ENCODE assay signal across 17 cellular contexts in genomic region chr17:80636356-80637285, GRCh38.
DNase-seq lines count a peak whose midpoint lies in the region; ATAC-seq and TF ChIP-seq lines count a peak whose summit lies in the region.
"Had no signal": no experiment of that assay in that cellular context is flagged by ENCODE, and none has a peak within 500 bp of the region (broad histone marks: within the 10 kb centered on the region; RNA-seq: fewer than 3 reads in every experiment).

No MANE protein-coding gene starts in this region.

- H3K27ac ChIP-seq in WERI-Rb-1 = no peak overlapping the region
- H3K27ac ChIP-seq: GM23248, right atrium auricular region had no signal

- H3K4me3 ChIP-seq in WERI-Rb-1 (ENCODE audit: low read depth, low read length) = no peak overlapping the region
- H3K4me3 ChIP-seq: GM23248, right atrium auricular region had no signal

- POLR2A ChIA-PET in activated CD4-positive, alpha-beta memory T cell treated with anti-CD3 and anti-CD28 coated beads, Interleukin-2, amount 10 ng/mL, durations not matched to agents 7 days and 5 days (lab: Charles Lee) = no interaction called here

- no peak for TF ChIP-seq CTCF in WERI-Rb-1 (IDR thresholded peaks at IDR 0.05; ENCODE audit: low read depth, low read length)

- H3K4me1 Mint-ChIP-seq in activated naive CD4-positive, alpha-beta T cell treated with anti-CD3 and anti-CD28 coated beads, Interleukin-2, amount 50 U/mL, for 24 hours = peaks cover 73% of the 10 kb centered on the region
- H3K4me1 Mint-ChIP-seq in activated CD4-positive, alpha-beta memory T cell treated with anti-CD3 and anti-CD28 coated beads, Interleukin-2, amount 10 ng/mL, durations not matched to agents 7 days and 5 days = peaks cover 4% of the 10 kb centered on the region
- peaks cover 31% of the 10 kb centered on the region for H3K4me1 Mint-ChIP-seq in stimulated activated naive CD8-positive, alpha-beta T cell treated with anti-CD3 and anti-CD28 coated beads, Interleukin-15, amount 100 ng/mL, for 72 hours

- H3K9me3 Mint-ChIP-seq in activated naive CD4-positive, alpha-beta T cell treated with anti-CD3 and anti-CD28 coated beads, Interleukin-2, amount 50 U/mL, for 24 hours = no peaks in the 10 kb centered on the region
- H3K9me3 Mint-ChIP-seq in activated CD4-positive, alpha-beta memory T cell treated with anti-CD3 and anti-CD28 coated beads, Interleukin-2, amount 10 ng/mL, durations not matched to agents 7 days and 5 days = no peaks in the 10 kb centered on the region
- H3K9me3 Mint-ChIP-seq in stimulated activated naive CD8-positive, alpha-beta T cell treated with anti-CD3 and anti-CD28 coated beads, Interleukin-15, amount 100 ng/mL, for 72 hours = no peaks in the 10 kb centered on the region

- H3K4me3 Mint-ChIP-seq in activated naive CD4-positive, alpha-beta T cell treated with anti-CD3 and anti-CD28 coated beads, Interleukin-2, amount 50 U/mL, for 24 hours = peak overlapping the region; percentile 56
- no peak overlapping the region for H3K4me3 Mint-ChIP-seq in activated CD4-positive, alpha-beta memory T cell treated with anti-CD3 and anti-CD28 coated beads, Interleukin-2, amount 10 ng/mL, durations not matched to agents 7 days and 5 days
- peak overlapping the region in 1 of 2 donors; percentile 28 for H3K4me3 Mint-ChIP-seq in stimulated activated naive CD8-positive, alpha-beta T cell treated with anti-CD3 and anti-CD28 coated beads, Interleukin-15, amount 100 ng/mL, for 72 hours
- H3K4me3 Mint-ChIP-seq: activated CD8-positive, alpha-beta T cell treated with anti-CD3 and anti-CD28 coated beads, Interleukin-2, amount 10 ng/mL, durations not matched to agents 7 days and 5 days had no signal

- peaks cover 7% of the 10 kb centered on the region for H3K36me3 Mint-ChIP-seq in activated naive CD4-positive, alpha-beta T cell treated with anti-CD3 and anti-CD28 coated beads, Interleukin-2, amount 50 U/mL, for 24 hours
- peaks cover 3% of the 10 kb centered on the region for H3K36me3 Mint-ChIP-seq in activated CD4-positive, alpha-beta memory T cell treated with anti-CD3 and anti-CD28 coated beads, Interleukin-2, amount 10 ng/mL, durations not matched to agents 7 days and 5 days (ENCODE audit: low read depth)

- ATAC-seq in left colon = peak; percentile 16
- peak; percentile 37 for ATAC-seq in stimulated activated naive CD8-positive, alpha-beta T cell treated with anti-CD3 and anti-CD28 coated beads, Interleukin-15, amount 100 ng/mL, for 72 hours
- ATAC-seq: activated CD8-positive, alpha-beta T cell treated with anti-CD3 and anti-CD28 coated beads, Interleukin-2, amount 10 ng/mL, durations not matched to agents 7 days and 5 days had no signal

- DNase-seq in activated naive CD4-positive, alpha-beta T cell (lab: John Stamatoyannopoulos, UW) = no peak
- no peak for DNase-seq in activated CD4-positive, alpha-beta memory T cell treated with anti-CD3 and anti-CD28 coated beads, Interleukin-2, amount 10 ng/mL, durations not matched to agents 7 days and 5 days
- DNase-seq in left colon = no peak
- DNase-seq in stimulated activated naive CD8-positive, alpha-beta T cell treated with anti-CD3 and anti-CD28 coated beads, Interleukin-15, amount 100 ng/mL, for 72 hours = no peak
- no peak for DNase-seq in WERI-Rb-1
- DNase-seq in DMS79 (lab: John Stamatoyannopoulos, UW) = no peak
- no peak for DNase-seq in stimulated activated CD4-positive, alpha-beta T cell treated with anti-CD3 and anti-CD28 coated beads, Interleukin-2, amount 100 ng/mL, for 48 hours
- DNase-seq: activated CD8-positive, alpha-beta T cell treated with anti-CD3 and anti-CD28 coated beads, Interleukin-2, amount 10 ng/mL, durations not matched to agents 7 days and 5 days; activated effector memory CD4-positive, alpha-beta T cell treated with Interleukin-2 at 50 U/mL for 16 hours; CD4-positive, alpha-beta memory T cell; cortex of kidney; GM23248; IMR-90; NCI-H1694 treated with DMSO at 0.1 percent for 48 hours; NCI-H446 had no signal

- peak overlapping the region; percentile 75 for H3K27ac Mint-ChIP-seq in activated naive CD4-positive, alpha-beta T cell treated with anti-CD3 and anti-CD28 coated beads, Interleukin-2, amount 50 U/mL, for 24 hours
- peak overlapping the region; percentile 37 for H3K27ac Mint-ChIP-seq in activated CD4-positive, alpha-beta memory T cell treated with anti-CD3 and anti-CD28 coated beads, Interleukin-2, amount 10 ng/mL, durations not matched to agents 7 days and 5 days
- H3K27ac Mint-ChIP-seq in stimulated activated naive CD8-positive, alpha-beta T cell treated with anti-CD3 and anti-CD28 coated beads, Interleukin-15, amount 100 ng/mL, for 72 hours = peak overlapping the region; percentile 21 to 49

- CTCF ChIA-PET in activated CD4-positive, alpha-beta memory T cell treated with anti-CD3 and anti-CD28 coated beads, Interleukin-2, amount 10 ng/mL, durations not matched to agents 7 days and 5 days (lab: Charles Lee) = no interaction called here

- H3K36me3 ChIP-seq in WERI-Rb-1 = peaks cover 18% of the 10 kb centered on the region
- H3K36me3 ChIP-seq: right atrium auricular region had no signal

- H3K27me3 Mint-ChIP-seq in activated naive CD4-positive, alpha-beta T cell treated with anti-CD3 and anti-CD28 coated beads, Interleukin-2, amount 50 U/mL, for 24 hours = no peaks in the 10 kb centered on the region
- no peaks in the 10 kb centered on the region for H3K27me3 Mint-ChIP-seq in activated CD4-positive, alpha-beta memory T cell treated with anti-CD3 and anti-CD28 coated beads, Interleukin-2, amount 10 ng/mL, durations not matched to agents 7 days and 5 days
- H3K27me3 Mint-ChIP-seq in stimulated activated naive CD8-positive, alpha-beta T cell treated with anti-CD3 and anti-CD28 coated beads, Interleukin-15, amount 100 ng/mL, for 72 hours = no peaks in the 10 kb centered on the region
- H3K27me3 Mint-ChIP-seq: CD4-positive, alpha-beta memory T cell had no signal

- no peaks in the 10 kb centered on the region for H3K9me3 ChIP-seq in WERI-Rb-1 (ENCODE audit: severe bottlenecking)
- H3K9me3 ChIP-seq: right atrium auricular region had no signal

- intact Hi-C loops in left colon (cut with DNase I, micrococcal nuclease) = no loop called here

- H3K27me3 ChIP-seq in WERI-Rb-1 (ENCODE audit: insufficient read depth, low read depth, severe bottlenecking) = no peaks in the 10 kb centered on the region
- H3K27me3 ChIP-seq: right atrium auricular region had no signal
